Comparison of ENCODE assay signal across 25 cellular contexts in the genomic region with DNA sequence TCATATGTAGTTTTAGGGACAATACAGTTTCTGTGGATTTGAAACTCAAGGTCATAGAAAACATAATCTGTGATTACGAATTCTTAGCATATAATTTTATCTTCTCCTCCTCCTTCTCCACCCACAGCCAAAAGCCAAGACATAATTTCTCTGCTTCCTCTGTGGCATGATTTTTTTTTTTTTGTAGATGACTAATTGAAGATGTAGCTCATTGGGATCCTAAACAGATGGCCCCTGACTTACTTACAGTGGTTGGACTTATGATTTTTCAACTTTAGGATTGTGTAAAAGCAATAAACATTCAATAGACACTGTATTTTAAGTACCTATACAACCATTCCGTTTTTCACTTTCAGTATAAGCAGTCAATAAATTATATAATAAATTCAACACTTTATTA. TPM values are rescaled to one million over a fixed set of nuclear protein-coding genes. Genes with fewer than 3 reads are reported as not detected.
DNase-seq lines count a peak whose midpoint lies in the region; ATAC-seq and TF ChIP-seq lines count a peak whose summit lies in the region.
"Had no signal": no experiment of that assay in that cellular context is flagged by ENCODE, and none has a peak within 500 bp of the region (broad histone marks: within the 10 kb centered on the region; RNA-seq: fewer than 3 reads in every experiment).

No MANE protein-coding gene starts in this region.

- no peaks in the 10 kb centered on the region for H3K4me1 Mint-ChIP-seq in activated T-cell treated with anti-CD3 and anti-CD28 coated beads, Interleukin-2, amount 50 U/mL, for 4 hours (ENCODE audit: low read depth)
- H3K4me1 Mint-ChIP-seq: B cell; CD8-positive, alpha-beta memory T cell; GM23338; IgD-negative memory B cell had no signal

- H3K4me3 ChIP-seq in fibroblast of the aortic adventitia (ENCODE audit: low read depth, low read length) = no peak overlapping the region
- H3K4me3 ChIP-seq: GM23338, HAP-1, SJSA1 had no signal

- no peak for TF ChIP-seq CTCF in fibroblast of the aortic adventitia (IDR thresholded peaks at IDR 0.05; ENCODE audit: insufficient read depth, low read length)

- H3K27me3 Mint-ChIP-seq in activated T-cell treated with anti-CD3 and anti-CD28 coated beads, Interleukin-2, amount 50 U/mL, for 4 hours (ENCODE audit: low read depth) = no peaks in the 10 kb centered on the region
- H3K27me3 Mint-ChIP-seq: B cell; CD8-positive, alpha-beta memory T cell; IgD-negative memory B cell had no signal

- peak; percentile 1 for DNase-seq in EL
- peak; percentile 28 for DNase-seq in LHCN-M2 (ENCODE audit: low read depth)
- peak; percentile 6 for DNase-seq in fibroblast of the aortic adventitia (ENCODE audit: low read depth)
- DNase-seq in activated T-cell treated with anti-CD3 and anti-CD28 coated beads, Interleukin-2, amount 50 U/mL, for 4 hours = no peak
- no peak for DNase-seq in NCI-H2196 (lab: John Stamatoyannopoulos, UW; ENCODE audit: unreplicated experiment)
- no peak for DNase-seq in NK-92 treated with Interleukin-12 subunit alpha and Interleukin-12 subunit beta, amount 100 ng/mL, for 24 hours (lab: John Stamatoyannopoulos, UW)
- DNase-seq: CD8-positive, alpha-beta memory T cell; DND-41; NCI-H1048; NCI-H1417; NCI-H1694; NCI-H2081; NCI-H524 treated with DMSO at 0.1 percent for 48 hours; NCI-H774; PC-3; SW 1271 had no signal

- no peaks in the 10 kb centered on the region for H3K36me3 Mint-ChIP-seq in activated T-cell treated with anti-CD3 and anti-CD28 coated beads, Interleukin-2, amount 50 U/mL, for 4 hours (ENCODE audit: insufficient read depth)
- H3K36me3 Mint-ChIP-seq: CD8-positive, alpha-beta memory T cell; IgD-negative memory B cell had no signal

- H3K9me3 Mint-ChIP-seq in activated T-cell treated with anti-CD3 and anti-CD28 coated beads, Interleukin-2, amount 50 U/mL, for 4 hours = peaks cover 5% of the 10 kb centered on the region
- H3K9me3 Mint-ChIP-seq: GM23338 had no signal

- H3K4me3 Mint-ChIP-seq in activated T-cell treated with anti-CD3 and anti-CD28 coated beads, Interleukin-2, amount 50 U/mL, for 4 hours = no peak overlapping the region
- H3K4me3 Mint-ChIP-seq: B cell; CD8-positive, alpha-beta memory T cell; GM23338; IgD-negative memory B cell had no signal

- peak; percentile 61 for ATAC-seq in SK-N-SH treated with all-trans-retinoic acid at 6 μM for 48 hours
- ATAC-seq in GM19397 (IDR thresholded peaks at IDR 0.05; ENCODE audit: unreplicated experiment) = no peak
- no peak for ATAC-seq in activated T-cell treated with anti-CD3 and anti-CD28 coated beads, Interleukin-2, amount 50 U/mL, for 4 hours
- ATAC-seq: GM23338, PC-3, Right ventricle myocardium inferior had no signal

TF ChIP-seq in SK-N-SH treated with all-trans-retinoic acid at 6 μM for 48 hours, 23 proteins besides CTCF, POLR2A, EP300 and RAD21:
- TF ChIP-seq CSRNP3 (CRISPR knock-in tag; IDR thresholded peaks at IDR 0.05) (no peak), ISL1 (CRISPR knock-in tag; IDR thresholded peaks at IDR 0.05) (peak; percentile 36; the same call in 1 of the 2 replicates)
TF ChIP-seq in SK-N-SH treated with all-trans-retinoic acid at 6 μM for 48 hours: peak in this region for 1.

RNA-seq across cellular contexts. Expression of gene FSIP2, which starts 42.3 kb away (rescaled TPM):
- 0.13 and 0.17 TPM in 2 replicates for total RNA-seq in LHCN-M2 (2014; rRNA removed)
- 0.04 TPM for polyA plus RNA-seq in LHCN-M2 (2012)
- 0.98 and 1.6 TPM in 2 replicates for total RNA-seq in fibroblast of the aortic adventitia (ENCODE audit: low replicate concordance)
- under 1 TPM in 1 of 3 donors, not detected in 2; 0.08 TPM for total RNA-seq in activated T-cell treated with anti-CD3 and anti-CD28 coated beads, Interleukin-2, amount 50 U/mL, for 4 hours
- total RNA-seq: CD8-positive, alpha-beta memory T cell; G401; SJSA1 had no signal
- polyA plus RNA-seq: CD8-positive, alpha-beta memory T cell; IgD-negative memory B cell had no signal

Comparison
In these comparisons a context has a peak if more than half of its experiments do, and no peak if none do; other contexts are left out.
1. DNase-seq: peak in EL (single experiment), LHCN-M2 (single experiment) and fibroblast of the aortic adventitia (single experiment); none in activated T-cell treated with anti-CD3 and anti-CD28 coated beads, Interleukin-2, amount 50 U/mL, for 4 hours (single experiment), NCI-H2196 (single experiment) and NK-92 treated with Interleukin-12 subunit alpha and Interleukin-12 subunit beta, amount 100 ng/mL, for 24 hours (single experiment).